8 cellular contexts compared by ENCODE assay signal in the genomic region with DNA sequence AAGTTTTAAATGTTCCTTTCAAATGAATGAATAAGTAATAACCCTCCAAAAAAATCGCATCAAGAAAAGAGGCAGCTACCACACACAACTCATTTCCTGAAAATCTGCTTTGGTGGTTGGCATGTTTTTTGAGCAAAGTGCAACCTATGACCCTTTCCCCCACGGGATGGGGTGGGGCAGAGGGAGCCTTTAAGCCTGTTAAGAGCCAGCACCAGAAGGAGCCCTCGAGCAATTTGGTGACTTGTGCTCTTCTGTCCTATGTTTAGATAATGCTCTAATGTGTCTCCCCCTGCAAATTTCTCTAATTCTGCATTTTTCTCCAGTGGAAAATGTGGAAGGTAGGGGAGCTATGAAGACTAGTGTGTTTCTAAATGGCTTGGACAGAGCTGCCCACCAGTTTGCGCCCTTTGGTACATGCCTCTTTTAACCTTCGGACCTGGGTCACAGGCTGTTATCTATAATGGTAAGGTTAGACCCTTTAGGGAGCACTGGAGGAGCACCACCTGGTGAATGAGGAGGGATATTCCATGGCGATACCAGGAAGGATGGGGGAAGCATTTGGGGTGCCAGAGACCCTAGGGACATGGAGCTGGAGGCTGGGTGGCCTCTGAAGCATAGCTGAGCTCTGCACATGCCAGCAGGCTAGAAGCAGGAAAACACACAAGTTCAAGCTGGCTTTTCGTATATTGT.
DNase-seq lines count a peak whose midpoint lies in the region; ATAC-seq lines count a peak whose summit lies in the region.

No MANE protein-coding gene starts in this region.

- ATAC-seq in HG03378 (IDR thresholded peaks at IDR 0.05; ENCODE audit: unreplicated experiment), result no peak

- DNase-seq in activated T-cell treated with anti-CD3 and anti-CD28 coated beads, Interleukin-2, amount 50 U/mL, for 1 hour, result peak; percentile 53
- DNase-seq in activated T-cell treated with anti-CD3 and anti-CD28 coated beads for 4 hours (no peak), UCSD-AML1 (lab: John Stamatoyannopoulos, UW; ENCODE audit: unreplicated experiment) (peak; percentile 37), fibroblast of gingiva (ENCODE audit: low read depth) (peak; percentile 48), midbrain (lab: John Stamatoyannopoulos, UW) (no peak), cerebellar nuclear complex (lab: John Stamatoyannopoulos, UW) (no peak)
- peak; percentile 20 to 66 (median 35) for DNase-seq in stimulated activated naive CD4-positive, alpha-beta T cell (lab: John Stamatoyannopoulos, UW)

Comparison
In these comparisons a context has a peak if more than half of its experiments do, and no peak if none do; other contexts are left out.
1. DNase-seq: peak in activated T-cell treated with anti-CD3 and anti-CD28 coated beads, Interleukin-2, amount 50 U/mL, for 1 hour (single experiment), UCSD-AML1 (single experiment), fibroblast of gingiva (single experiment) and stimulated activated naive CD4-positive, alpha-beta T cell (6 of 6); none in activated T-cell treated with anti-CD3 and anti-CD28 coated beads for 4 hours (single experiment), midbrain (single experiment) and cerebellar nuclear complex (0 of 2).